In genomic region chr17:46139365-46140210, GRCh38 we compare ENCODE assay signal across 16 cellular contexts. TPM values are rescaled to one million over a fixed set of nuclear protein-coding genes. Genes with fewer than 3 reads are reported as not detected.
DNase-seq lines count a peak whose midpoint lies in the region; ATAC-seq, FAIRE-seq and TF ChIP-seq lines count a peak whose summit lies in the region.
"Had no signal": no experiment of that assay in that cellular context is flagged by ENCODE, and none has a peak within 500 bp of the region (broad histone marks: within the 10 kb centered on the region; RNA-seq: fewer than 3 reads in every experiment).

No MANE protein-coding gene starts in this region.

- no peak overlapping the region for H3K4me3 Mint-ChIP-seq in activated T-helper 1 cell treated with anti-CD3 and anti-CD28 coated beads, Interleukin-12 subunit alpha, Interleukin-12 subunit beta, Interleukin-2, Interleukin-4 antibody, amounts not matched to agents 30 ng/mL and 10 ng/mL and 1 ng/mL, durations not matched to agents 14 hours and 24 hours and 36 hours

- H3K27ac Mint-ChIP-seq in activated T-helper 1 cell treated with anti-CD3 and anti-CD28 coated beads, Interleukin-12 subunit alpha, Interleukin-12 subunit beta, Interleukin-2, Interleukin-4 antibody, amounts not matched to agents 30 ng/mL and 10 ng/mL and 1 ng/mL, durations not matched to agents 14 hours and 24 hours and 36 hours: no peak overlapping the region

- no peak for TF ChIP-seq POLR2A in HepG2 (IDR thresholded peaks at IDR 0.05; ENCODE audit: insufficient read depth in 1 of 2, low read depth in 2 of 2, low read length in 2 of 2)
- TF ChIP-seq POLR2A in right lobe of liver (IDR thresholded peaks at IDR 0.05): no peak
- no peak for TF ChIP-seq POLR2A in esophagus muscularis mucosa (IDR thresholded peaks at IDR 0.05; ENCODE audit: low read depth)

- TF ChIP-seq RAD21 in HepG2 (CRISPR knock-in tag; IDR thresholded peaks at IDR 0.05): no peak

- no peak for TF ChIP-seq CTCF in HepG2 (CRISPR knock-in tag; IDR thresholded peaks at IDR 0.05)
- no peak for TF ChIP-seq CTCF in right lobe of liver (IDR thresholded peaks at IDR 0.05)
- no peak for TF ChIP-seq CTCF in Panc1 (IDR thresholded peaks at IDR 0.05)
- no peak for TF ChIP-seq CTCF in esophagus muscularis mucosa (IDR thresholded peaks at IDR 0.05)

- H3K4me1 Mint-ChIP-seq in activated T-helper 1 cell treated with anti-CD3 and anti-CD28 coated beads, Interleukin-12 subunit alpha, Interleukin-12 subunit beta, Interleukin-2, Interleukin-4 antibody, amounts not matched to agents 30 ng/mL and 10 ng/mL and 1 ng/mL, durations not matched to agents 14 hours and 24 hours and 36 hours (ENCODE audit: low read depth): peaks cover 91% of the 10 kb centered on the region

- DNase-seq in HepG2 (ENCODE audit: low spot score) (no peak), right lobe of liver (no peak), Panc1 (ENCODE audit: low read depth, low spot score) (no peak), esophagus muscularis mucosa (ENCODE audit: extremely low spot score) (no peak), frontal cortex (ENCODE audit: low spot score in 2 of 2) (no peak)
- DNase-seq in activated T-helper 1 cell treated with anti-CD3 and anti-CD28 coated beads, Interleukin-12 subunit alpha, Interleukin-12 subunit beta, Interleukin-2, Interleukin-4 antibody, amounts not matched to agents 30 ng/mL and 10 ng/mL and 1 ng/mL, durations not matched to agents 14 hours and 24 hours and 36 hours (ENCODE audit: low spot score): no peak
- no peak for DNase-seq in stimulated activated CD4-positive, alpha-beta T cell treated with anti-CD3 and anti-CD28 coated beads, Interleukin-2, amount 100 ng/mL, for 48 hours
- DNase-seq: activated CD4-positive, CD25-positive, alpha-beta regulatory T cell; cortex of kidney; foreskin keratinocyte; left ventricle myocardium superior; NCI-H2029 treated with DMSO at 0.1 percent for 48 hours; ovary; stimulated activated CD4-positive, alpha-beta T cell treated with anti-CD3 and anti-CD28 coated beads, Interleukin-2, amount 100 ng/mL, for 24 hours had no signal

- peaks cover 11% of the 10 kb centered on the region for H3K36me3 Mint-ChIP-seq in activated T-helper 1 cell treated with anti-CD3 and anti-CD28 coated beads, Interleukin-12 subunit alpha, Interleukin-12 subunit beta, Interleukin-2, Interleukin-4 antibody, amounts not matched to agents 30 ng/mL and 10 ng/mL and 1 ng/mL, durations not matched to agents 14 hours and 24 hours and 36 hours (ENCODE audit: low read depth)

- POLR2A ChIA-PET in HepG2 (lab: Yijun Ruan, JAX) (no interaction called here), Panc1 (lab: Charles Lee) (no interaction called here)

- H3K9me3 Mint-ChIP-seq in activated T-helper 1 cell treated with anti-CD3 and anti-CD28 coated beads, Interleukin-12 subunit alpha, Interleukin-12 subunit beta, Interleukin-2, Interleukin-4 antibody, amounts not matched to agents 30 ng/mL and 10 ng/mL and 1 ng/mL, durations not matched to agents 14 hours and 24 hours and 36 hours: no peaks in the 10 kb centered on the region
- H3K9me3 Mint-ChIP-seq: IgD-negative memory B cell had no signal

- H3K4me1 ChIP-seq in HepG2 (ENCODE audit: insufficient read depth, low read length) (peaks cover 54% of the 10 kb centered on the region), right lobe of liver (peaks cover 2 to 65% (median 11%) of the 10 kb centered on the region in 4 donors), Panc1 (ENCODE audit: control insufficient read depth, insufficient read depth, low read length) (peaks cover 3% of the 10 kb centered on the region; the same call in 1 of the 2 replicates), esophagus muscularis mucosa (peaks cover 75 to 97% (median 95%) of the 10 kb centered on the region in 4 donors)

- H3K27me3 ChIP-seq in HepG2 (ENCODE audit: control insufficient read depth in 1 of 2, insufficient read depth in 2 of 2, low read length in 2 of 2): no peaks in the 10 kb centered on the region
- H3K27me3 ChIP-seq in right lobe of liver: no peaks in the 10 kb centered on the region
- no peaks in the 10 kb centered on the region for H3K27me3 ChIP-seq in Panc1 (ENCODE audit: control insufficient read depth, insufficient read depth, low read length)
- H3K27me3 ChIP-seq in esophagus muscularis mucosa: no peaks in the 10 kb centered on the region
- H3K27me3 ChIP-seq: foreskin keratinocyte, ovary had no signal

- 79% methylated on average over 5 of the region's 5 CpGs for WGBS in HepG2 (ENCODE audit: low lambda C conversion rate)
- WGBS in right lobe of liver (ENCODE audit: insufficient coverage, low coverage, low lambda C conversion rate, missing lambda C conversion rate): 49% methylated on average over 5 of the region's 5 CpGs
- WGBS in esophagus muscularis mucosa: 34% methylated on average over 5 of the region's 5 CpGs

- intact Hi-C loops in HepG2 (cut with micrococcal nuclease; ENCODE audit: unreplicated experiment): loop anchor here (5.0 kb wide), 1 partner anchor 38 kb away; no protein-coding TSS in a partner anchor
- intact Hi-C loops in right lobe of liver (cut with DNase I): no loop called here
- intact Hi-C loops in Panc1 (cut with micrococcal nuclease; ENCODE audit: unreplicated experiment): no loop called here
- intact Hi-C loops in esophagus muscularis mucosa (cut with DNase I): no loop called here
- intact Hi-C loops in activated T-helper 1 cell treated with anti-CD3 and anti-CD28 coated beads, Interleukin-12 subunit alpha, Interleukin-12 subunit beta, Interleukin-2, Interleukin-4 antibody, amounts not matched to agents 30 ng/mL and 10 ng/mL and 1 ng/mL, durations not matched to agents 14 hours and 24 hours and 36 hours (cut with micrococcal nuclease): loop anchor here (2.0 to 10.0 kb wide), 2 partner anchors 15 to 555 kb away; no protein-coding TSS in a partner anchor

- TF ChIP-seq EP300 in HepG2 (IDR thresholded peaks at IDR 0.05; ENCODE audit: low read depth in 2 of 2, low read length in 2 of 2): no peak
- TF ChIP-seq EP300 in HepG2 (CRISPR knock-in tag; IDR thresholded peaks at IDR 0.05; ENCODE audit: borderline replicate concordance): no peak
- no peak for TF ChIP-seq EP300 in esophagus muscularis mucosa (IDR thresholded peaks at IDR 0.05)

- FAIRE-seq in HepG2 (lab: Jason Lieb, UNC): no peak
- FAIRE-seq in frontal cortex (lab: Jason Lieb, UNC): no peak

- peaks cover 87% of the 10 kb centered on the region for H4K20me1 ChIP-seq in HepG2 (ENCODE audit: insufficient read depth, low read length)

- H2AFZ ChIP-seq in HepG2 (ENCODE audit: low read length): no peak overlapping the region

- no peaks in the 10 kb centered on the region for H3K27me3 Mint-ChIP-seq in activated T-helper 1 cell treated with anti-CD3 and anti-CD28 coated beads, Interleukin-12 subunit alpha, Interleukin-12 subunit beta, Interleukin-2, Interleukin-4 antibody, amounts not matched to agents 30 ng/mL and 10 ng/mL and 1 ng/mL, durations not matched to agents 14 hours and 24 hours and 36 hours (ENCODE audit: insufficient read depth)
- H3K27me3 Mint-ChIP-seq: IgD-negative memory B cell had no signal

- no peaks in the 10 kb centered on the region for H3K9me3 ChIP-seq in HepG2 (ENCODE audit: low read length)
- H3K9me3 ChIP-seq in right lobe of liver: no peaks in the 10 kb centered on the region
- H3K9me3 ChIP-seq in Panc1 (ENCODE audit: control insufficient read depth, insufficient read depth, low read depth, low read length): no peaks in the 10 kb centered on the region
- H3K9me3 ChIP-seq in esophagus muscularis mucosa: no peaks in the 10 kb centered on the region
- H3K9me3 ChIP-seq: ovary had no signal

- H3K9ac ChIP-seq in HepG2 (ENCODE audit: insufficient read depth, low read depth, low read length): no peak overlapping the region

- CTCF ChIA-PET in HepG2 (lab: Yijun Ruan, JAX; ENCODE audit: low intra/inter-chr PET ratio, low total read pairs) (no interaction called here), Panc1 (lab: Charles Lee) (no interaction called here)

- H3K36me3 ChIP-seq in HepG2 (replicated peaks in 1 of 2; ENCODE audit: control insufficient read depth in 1 of 2, insufficient read depth in 2 of 2, low read length in 2 of 2) (no peaks in the 10 kb centered on the region), right lobe of liver (no peaks in the 10 kb centered on the region), Panc1 (ENCODE audit: control insufficient read depth, insufficient read depth, low read length) (no peaks in the 10 kb centered on the region), esophagus muscularis mucosa (no peaks in the 10 kb centered on the region)
- H3K36me3 ChIP-seq: ovary had no signal

- no TSS peak for BruUV-seq in HepG2 (replicated peaks; lab: Mats Ljungman, UMichigan)
- TSS peak; percentile 25 for BruUV-seq in Panc1 (replicated peaks; lab: Mats Ljungman, UMichigan)

- in situ Hi-C loops in HepG2 (cut with HindIII; ENCODE audit: extremely low pct_ligation_motif_present, low pct_unique_long_range_greater_than_20kb) (no loop called here), Panc1 (cut with HindIII; ENCODE audit: low pct_unique_long_range_greater_than_20kb, low sequenced_read_pairs) (no loop called here)

- peaks cover 96% of the 10 kb centered on the region for H3K79me2 ChIP-seq in HepG2 (ENCODE audit: insufficient read depth, low read length)

- no peak for ATAC-seq in HepG2
- no peak for ATAC-seq in right lobe of liver
- ATAC-seq in Panc1: no peak
- no peak for ATAC-seq in HG03571 (IDR thresholded peaks at IDR 0.05; ENCODE audit: unreplicated experiment)
- ATAC-seq: foreskin keratinocyte, left ventricle myocardium superior had no signal

- no peak overlapping the region for H3K4me3 ChIP-seq in HepG2 (replicated peaks in 1 of 3; ENCODE audit: insufficient read depth in 1 of 3, low read depth in 2 of 3, low read length in 3 of 3)
- H3K4me3 ChIP-seq in right lobe of liver: no peak overlapping the region
- H3K4me3 ChIP-seq in Panc1 (ENCODE audit: low read depth in 2 of 2, low read length in 2 of 2): no peak overlapping the region
- no peak overlapping the region for H3K4me3 ChIP-seq in esophagus muscularis mucosa
- H3K4me3 ChIP-seq: ovary had no signal

- no peak overlapping the region for H3K27ac ChIP-seq in HepG2 (ENCODE audit: extremely low read length, insufficient read depth, low read length)
- H3K27ac ChIP-seq in right lobe of liver: no peak overlapping the region
- H3K27ac ChIP-seq in Panc1 (ENCODE audit: low read length): no peak overlapping the region
- H3K27ac ChIP-seq in esophagus muscularis mucosa (replicated peaks in 1 of 4): peak overlapping the region; percentile 24 to 68 (median 52)
- H3K27ac ChIP-seq: foreskin keratinocyte, ovary had no signal

- no peak overlapping the region for H3K4me2 ChIP-seq in HepG2 (ENCODE audit: low read depth, low read length)

RNA-seq across cellular contexts. Expression of gene KANSL1, which starts 53.6 kb away (rescaled TPM):
- total RNA-seq in HepG2 (2016; rRNA removed; fragmentation: Illumina TruSeq; extraction: Trizol) (59.6 and 60.9 TPM in 2 replicates), right lobe of liver (10 to 100 TPM; 23.1 to 29.5 (median 25.9) TPM), Panc1 (2021; ENCODE audit: unreplicated experiment) (55.5 TPM), esophagus muscularis mucosa (100 to 1,000 TPM in 1 of 4 donors, 10 to 100 TPM in 3; 55.0 to 124 (median 70.0) TPM), frontal cortex (113 TPM)
- 223 and 253 TPM in 2 replicates for total RNA-seq in HepG2 (2016; cell fraction: cytosol; rRNA removed; fragmentation: Illumina TruSeq; extraction: Trizol; ENCODE audit: low read depth)
- 54.9 and 58.3 TPM in 2 replicates for total RNA-seq in HepG2 (2016; cell fraction: insoluble cytoplasmic fraction; rRNA removed; fragmentation: Illumina TruSeq; extraction: Trizol)
- total RNA-seq in HepG2 (2016; cell fraction: membrane; rRNA removed; fragmentation: Illumina TruSeq; extraction: Trizol): 138 and 153 TPM in 2 replicates
- total RNA-seq in HepG2 (2016; cell fraction: nucleus; rRNA removed; fragmentation: Illumina TruSeq; extraction: Trizol): 130 and 145 TPM in 2 replicates
- 22.8 and 24.0 TPM in 2 replicates for polyA plus RNA-seq in HepG2 (2011; rRNA removed)
- 11.2 and 14.3 TPM in 2 replicates for polyA plus RNA-seq in HepG2 (2011; cell fraction: cytosol; rRNA removed)
- polyA plus RNA-seq in HepG2 (2011; cell fraction: nucleus; rRNA removed): 69.1 and 88.4 TPM in 2 replicates
- 23.5 and 23.7 TPM in 2 replicates for polyA plus RNA-seq in HepG2 (2012)
- polyA plus RNA-seq in HepG2 (2016; cell fraction: cytosol; fragmentation: Illumina TruSeq; extraction: Trizol; ENCODE audit: low read depth): 2.0 and 2.7 TPM in 2 replicates
- 21.5 and 27.8 TPM in 2 replicates for polyA plus RNA-seq in HepG2 (2016; cell fraction: insoluble cytoplasmic fraction; fragmentation: Illumina TruSeq; extraction: Trizol; ENCODE audit: low read depth)
- polyA plus RNA-seq in HepG2 (2016; cell fraction: membrane; fragmentation: Illumina TruSeq; extraction: Trizol; ENCODE audit: low read depth): 5.6 and 6.8 TPM in 2 replicates
- 94.8 and 102 TPM in 2 replicates for polyA plus RNA-seq in HepG2 (2016; cell fraction: nucleus; fragmentation: Illumina TruSeq; extraction: Trizol; ENCODE audit: insufficient read depth, low read depth)
- 94.4 and 97.7 TPM in 2 replicates for polyA minus RNA-seq in HepG2 (2011; rRNA and poly(A)+ RNA removed; ENCODE audit: low replicate concordance)
- polyA minus RNA-seq in HepG2 (2011; cell fraction: cytosol; rRNA and poly(A)+ RNA removed): 61.5 and 62.2 TPM in 2 replicates
- polyA minus RNA-seq in HepG2 (2011; cell fraction: nucleus; rRNA and poly(A)+ RNA removed): 272 and 315 TPM in 2 replicates
- 20.8 TPM for polyA plus RNA-seq in Panc1 (2012; ENCODE audit: insufficient read length)
- total RNA-seq in activated T-helper 1 cell treated with anti-CD3 and anti-CD28 coated beads, Interleukin-12 subunit alpha, Interleukin-12 subunit beta, Interleukin-2, Interleukin-4 antibody, amounts not matched to agents 30 ng/mL and 10 ng/mL and 1 ng/mL, durations not matched to agents 14 hours and 24 hours and 36 hours: 96.7 and 99.4 TPM in 2 replicates

Comparison
In these comparisons a context has a peak if more than half of its experiments do, and no peak if none do; other contexts are left out.
1. intact Hi-C loops: an anchor here in HepG2 (5.0 kb wide) and activated T-helper 1 cell treated with anti-CD3 and anti-CD28 coated beads, Interleukin-12 subunit alpha, Interleukin-12 subunit beta, Interleukin-2, Interleukin-4 antibody, amounts not matched to agents 30 ng/mL and 10 ng/mL and 1 ng/mL, durations not matched to agents 14 hours and 24 hours and 36 hours (2.0 to 10.0 kb wide); none called in right lobe of liver, Panc1 and esophagus muscularis mucosa.
2. H3K27ac ChIP-seq: peak in esophagus muscularis mucosa (4 of 4); none in HepG2 (single experiment), right lobe of liver (0 of 3) and Panc1 (single experiment).